8 cellular contexts compared by ENCODE assay signal in genomic region chr11:18721576-18722292, GRCh38. TPM values are rescaled to one million over a fixed set of nuclear protein-coding genes. Genes with fewer than 3 reads are reported as not detected.
DNase-seq lines count a peak whose midpoint lies in the region; ATAC-seq and TF ChIP-seq lines count a peak whose summit lies in the region.

No MANE protein-coding gene starts in this region.

- H3K4me3 Mint-ChIP-seq in CD8-positive, alpha-beta T cell: peak overlapping the region; percentile 84
- H3K4me3 Mint-ChIP-seq in activated naive CD4-positive, alpha-beta T cell treated with anti-CD3 and anti-CD28 coated beads, Interleukin-2, amount 10 ng/mL, durations not matched to agents 7 days and 5 days: peak overlapping the region; percentile 67

- no peaks in the 10 kb centered on the region for H3K9me3 ChIP-seq in CD8-positive, alpha-beta T cell (ENCODE audit: low read length)
- no peaks in the 10 kb centered on the region for H3K9me3 ChIP-seq in cardiac muscle cell (ENCODE audit: low read depth)

- no peak overlapping the region for H3K27ac Mint-ChIP-seq in CD8-positive, alpha-beta T cell
- no peak overlapping the region for H3K27ac Mint-ChIP-seq in activated naive CD4-positive, alpha-beta T cell treated with anti-CD3 and anti-CD28 coated beads, Interleukin-2, amount 10 ng/mL, durations not matched to agents 7 days and 5 days

- H3K36me3 ChIP-seq in CD8-positive, alpha-beta T cell (ENCODE audit: insufficient read depth, low read length): no peaks in the 10 kb centered on the region
- H3K36me3 ChIP-seq in cardiac muscle cell: no peaks in the 10 kb centered on the region

- peak; percentile 80 for TF ChIP-seq CTCF in CD8-positive, alpha-beta T cell (IDR thresholded peaks at IDR 0.05)
- TF ChIP-seq CTCF in cardiac muscle cell (IDR thresholded peaks at IDR 0.05; ENCODE audit: low read depth, low read length): peak; percentile 86

- H3K27ac ChIP-seq in CD8-positive, alpha-beta T cell (ENCODE audit: low read depth, low read length): peak overlapping the region; percentile 12
- no peak overlapping the region for H3K27ac ChIP-seq in cardiac muscle cell

- peaks cover 7% of the 10 kb centered on the region for H3K4me1 Mint-ChIP-seq in CD8-positive, alpha-beta T cell (ENCODE audit: low read depth)
- peaks cover 8% of the 10 kb centered on the region for H3K4me1 Mint-ChIP-seq in activated naive CD4-positive, alpha-beta T cell treated with anti-CD3 and anti-CD28 coated beads, Interleukin-2, amount 10 ng/mL, durations not matched to agents 7 days and 5 days

- no peaks in the 10 kb centered on the region for H3K27me3 ChIP-seq in CD8-positive, alpha-beta T cell (ENCODE audit: insufficient read depth, low read length)
- no peaks in the 10 kb centered on the region for H3K27me3 ChIP-seq in cardiac muscle cell

- ATAC-seq in CD8-positive, alpha-beta T cell: peak; percentile 48
- ATAC-seq in GM19035 (IDR thresholded peaks at IDR 0.05; ENCODE audit: unreplicated experiment) (peak; percentile 73), HG03342 (IDR thresholded peaks at IDR 0.05; ENCODE audit: unreplicated experiment) (peak; percentile 69), HG02970 (IDR thresholded peaks at IDR 0.05; ENCODE audit: low FRiP score, unreplicated experiment) (no peak)

- peak overlapping the region; percentile 92 for H3K4me3 ChIP-seq in CD8-positive, alpha-beta T cell (ENCODE audit: low read depth, low read length)
- peak overlapping the region; percentile 37 for H3K4me3 ChIP-seq in cardiac muscle cell

- POLR2A ChIA-PET in CD8-positive, alpha-beta T cell (lab: Charles Lee): interaction anchor here (0.6 to 2.0 kb wide), 8 partner anchors 9 to 790 kb away, joined by 3 to 9 read pairs (median 5); partner anchors contain the start of genes SPTY2D1 and TSG101

- no peaks in the 10 kb centered on the region for H3K36me3 Mint-ChIP-seq in CD8-positive, alpha-beta T cell
- H3K36me3 Mint-ChIP-seq in activated naive CD4-positive, alpha-beta T cell treated with anti-CD3 and anti-CD28 coated beads, Interleukin-2, amount 10 ng/mL, durations not matched to agents 7 days and 5 days: no peaks in the 10 kb centered on the region

- peaks cover 4% of the 10 kb centered on the region for H3K4me1 ChIP-seq in CD8-positive, alpha-beta T cell (ENCODE audit: insufficient read depth, low read length)
- no peaks in the 10 kb centered on the region for H3K4me1 ChIP-seq in cardiac muscle cell (ENCODE audit: low read depth)

- peak in 6 of 7 experiments; percentile 24 to 65 (median 47) for DNase-seq in CD8-positive, alpha-beta T cell
- peak; percentile 43 for DNase-seq in OCI-M1 (lab: John Stamatoyannopoulos, UW)
- peak; percentile 66 for DNase-seq in activated naive CD4-positive, alpha-beta T cell treated with anti-CD3 and anti-CD28 coated beads, Interleukin-2, amount 10 ng/mL, durations not matched to agents 7 days and 5 days
- peak; percentile 57 to 62 for DNase-seq in cardiac muscle cell (ENCODE audit: low read depth in 1 of 2, low spot score in 1 of 2)
- peak; percentile 29 for DNase-seq in pons (ENCODE audit: low spot score)

- intact Hi-C loops in CD8-positive, alpha-beta T cell (cut with DNase I, micrococcal nuclease): loop anchor here (1.0 to 5.0 kb wide), 11 partner anchors 14 to 399 kb away; partner anchors contain the start of genes GTF2H1 (in 2 of the 2), HPS5 (in 2 of the 2), SPTY2D1 (in 2 of the 2) and TMEM86A (in 2 of the 2)

- CTCF ChIA-PET in CD8-positive, alpha-beta T cell (lab: Charles Lee): interaction anchor here (0.6 to 4.0 kb wide), 41 partner anchors 7 to 1511 kb away, joined by 3 to 31 read pairs (median 4); partner anchors contain the start of genes SPTY2D1 and UEVLD
- CTCF ChIA-PET in activated naive CD4-positive, alpha-beta T cell treated with anti-CD3 and anti-CD28 coated beads, Interleukin-2, amount 10 ng/mL, durations not matched to agents 7 days and 5 days (lab: Charles Lee): interaction anchor here (0.6 to 5.4 kb wide), 43 partner anchors 9 to 1799 kb away, joined by 3 to 49 read pairs (median 4); partner anchors contain the start of gene TSG101

- no peaks in the 10 kb centered on the region for H3K27me3 Mint-ChIP-seq in CD8-positive, alpha-beta T cell (ENCODE audit: low read depth)
- peaks cover 62% of the 10 kb centered on the region for H3K27me3 Mint-ChIP-seq in activated naive CD4-positive, alpha-beta T cell treated with anti-CD3 and anti-CD28 coated beads, Interleukin-2, amount 10 ng/mL, durations not matched to agents 7 days and 5 days

- H3K9me3 Mint-ChIP-seq in CD8-positive, alpha-beta T cell: no peaks in the 10 kb centered on the region
- H3K9me3 Mint-ChIP-seq in activated naive CD4-positive, alpha-beta T cell treated with anti-CD3 and anti-CD28 coated beads, Interleukin-2, amount 10 ng/mL, durations not matched to agents 7 days and 5 days: no peaks in the 10 kb centered on the region

RNA-seq across cellular contexts. Expression of gene IGSF22, which starts 4.3 kb away (rescaled TPM):
- total RNA-seq in CD8-positive, alpha-beta T cell: 1 to 10 TPM; 2.9 to 4.1 TPM
- 0.03 and 0.32 TPM in 2 replicates for total RNA-seq in cardiac muscle cell
- 0.64 and 0.82 TPM in 2 replicates for polyA plus RNA-seq in cardiac muscle cell

RNA-seq across cellular contexts. Expression of gene TMEM86A, which starts 23.2 kb away (rescaled TPM):
- 1 to 10 TPM; 5.2 to 6.1 TPM for total RNA-seq in CD8-positive, alpha-beta T cell
- 3.4 and 4.1 TPM in 2 replicates for total RNA-seq in cardiac muscle cell
- 4.1 and 5.2 TPM in 2 replicates for polyA plus RNA-seq in cardiac muscle cell
